In the genomic region with DNA sequence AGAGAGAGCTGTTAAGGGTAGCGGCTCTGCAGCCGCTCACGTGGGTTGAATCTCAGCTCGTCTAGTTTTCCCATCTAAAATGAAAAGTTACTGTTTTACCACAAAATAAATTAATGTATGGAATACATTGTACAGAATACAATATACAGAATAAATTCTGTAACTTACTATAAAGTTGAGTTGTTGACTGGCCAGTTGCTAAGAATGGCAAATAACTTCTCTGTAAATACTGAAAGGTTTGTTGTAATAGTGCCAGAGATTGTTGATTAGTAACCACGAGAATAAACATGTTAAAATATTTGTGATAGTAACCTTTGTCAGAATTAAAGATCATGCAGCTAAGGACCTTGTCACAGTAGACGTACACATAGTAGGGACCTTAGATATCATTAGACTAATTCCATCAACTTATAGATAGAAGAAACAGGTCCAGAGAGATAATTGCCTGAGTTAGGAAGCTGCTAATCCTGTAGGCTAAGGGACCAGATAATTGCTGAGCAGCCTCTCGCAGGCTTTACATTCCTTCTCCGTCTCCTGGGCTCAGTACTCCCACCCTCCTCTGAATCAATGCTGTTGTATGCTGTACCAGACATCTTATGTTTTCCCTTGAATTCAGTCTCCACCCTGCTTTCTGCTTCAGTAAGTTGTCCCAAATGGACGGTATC, we compare ENCODE assay signal across 7 cellular contexts. TPM values are rescaled to one million over a fixed set of nuclear protein-coding genes. Genes with fewer than 3 reads are reported as not detected.
A peak's percentile ranks its signal among the peaks of the same experiment; 100 is the strongest.
DNase-seq lines count a peak whose midpoint lies in the region; ATAC-seq and TF ChIP-seq lines count a peak whose summit lies in the region.

No MANE protein-coding gene starts in this region.

- H3K27me3 ChIP-seq in HCT116 (ENCODE audit: insufficient read depth, low read length) (no peaks in the 10 kb centered on the region), skeletal muscle tissue (ENCODE audit: control insufficient read depth in 3 of 3, insufficient read depth in 3 of 3, low read length in 3 of 3) (no peaks in the 10 kb centered on the region)

- no peaks in the 10 kb centered on the region for H3K9me2 ChIP-seq in HCT116 (ENCODE audit: insufficient read depth)

- ATAC-seq in HCT116 (no peak), GM21381 (IDR thresholded peaks at IDR 0.05; ENCODE audit: unreplicated experiment) (no peak)

- H3K27ac ChIP-seq in HCT116 (ENCODE audit: low read depth, low read length) (peak overlapping the region; percentile 77), SK-N-MC (peak overlapping the region; percentile 27; the same call in 1 of the 2 replicates), skeletal muscle tissue (ENCODE audit: low read depth, low read length) (peak overlapping the region; percentile 99)

- TF ChIP-seq RAD21 in HCT116 (IDR thresholded peaks at IDR 0.05; ENCODE audit: low read depth) = no peak

- H3K36me3 ChIP-seq in HCT116 (ENCODE audit: control insufficient read depth in 1 of 2, insufficient read depth in 2 of 2, low read length in 2 of 2) = no peaks in the 10 kb centered on the region
- no peaks in the 10 kb centered on the region for H3K36me3 ChIP-seq in SK-N-MC (ENCODE audit: insufficient read depth, low read length)
- no peaks in the 10 kb centered on the region for H3K36me3 ChIP-seq in skeletal muscle tissue (ENCODE audit: control insufficient read depth in 3 of 3, insufficient read depth in 3 of 3, low read length in 3 of 3)

- no peak overlapping the region for H2AFZ ChIP-seq in HCT116 (ENCODE audit: low read depth, low read length, poor library complexity, severe bottlenecking)

- H3K9ac ChIP-seq in HCT116 (ENCODE audit: low read length) (peak overlapping the region; percentile 67), SK-N-MC (ENCODE audit: insufficient read length) (peak overlapping the region; percentile 71), skeletal muscle tissue (ENCODE audit: low read depth in 1 of 3, low read length in 3 of 3) (peak overlapping the region in 2 of 3 donors; percentile 66 to 74)

- H3K79me2 ChIP-seq in HCT116 (ENCODE audit: insufficient read depth, low read length) = peaks cover 1% of the 10 kb centered on the region; the same call in 1 of the 2 replicates

- DNase-seq in HCT116 (ENCODE audit: low read depth, low spot score) (no peak), SK-N-MC (ENCODE audit: low read depth, low spot score) (no peak), fibroblast of villous mesenchyme (ENCODE audit: low read depth) (peak; percentile 58)
- DNase-seq in stimulated activated CD4-positive, alpha-beta T cell treated with anti-CD3 and anti-CD28 coated beads, Interleukin-4, amount 100 ng/mL, for 1 hour = no peak
- no peak for DNase-seq in activated CD4-positive, CD25-positive, alpha-beta regulatory T cell treated with anti-CD3 and anti-CD28 coated beads, Interleukin-2, amount 50 U/mL, for 72 hours

- TF ChIP-seq POLR2A in HCT116 (IDR thresholded peaks at IDR 0.05; ENCODE audit: borderline replicate concordance, extremely low read depth, insufficient read depth, insufficient read length) = no peak

- H4K20me1 ChIP-seq in HCT116 (ENCODE audit: insufficient read depth) = no peaks in the 10 kb centered on the region

- intact Hi-C loops in HCT116 (cut with micrococcal nuclease) = no loop called here

- H3K9me3 ChIP-seq in HCT116 (ENCODE audit: control insufficient read depth in 1 of 2, insufficient read depth in 1 of 2, low read depth in 1 of 2, low read length in 2 of 2) (no peaks in the 10 kb centered on the region), SK-N-MC (ENCODE audit: low read depth, low read length) (no peaks in the 10 kb centered on the region), skeletal muscle tissue (ENCODE audit: control insufficient read depth in 3 of 3, low read length in 3 of 3) (no peaks in the 10 kb centered on the region)

- H3K4me1 ChIP-seq in HCT116 (ENCODE audit: control insufficient read depth in 1 of 2, insufficient read depth in 2 of 2, low read length in 2 of 2) = peaks cover 43 to 63% of the 10 kb centered on the region in 2 experiments
- peaks cover 34 to 40% (median 34%) of the 10 kb centered on the region in 3 donors for H3K4me1 ChIP-seq in skeletal muscle tissue (ENCODE audit: control insufficient read depth in 3 of 3, insufficient read depth in 3 of 3, low read length in 3 of 3)

- peak overlapping the region; percentile 86 for H3K4me2 ChIP-seq in HCT116 (ENCODE audit: low read length)

- BruUV-seq in HCT116 (replicated peaks; lab: Mats Ljungman, UMichigan) = TSS peak; percentile 54

- POLR2A ChIA-PET in HCT116 (lab: Charles Lee) = interaction anchor here (0.7 to 3.5 kb wide), 6 partner anchors 10 to 39 kb away, joined by 3 to 25 read pairs (median 3); a partner anchor contains a TSS

- CTCF ChIA-PET in HCT116 (lab: Charles Lee) = interaction anchor here (1.5 kb wide), 1 partner anchor 12 kb away, joined by 9 read pairs; no protein-coding TSS in a partner anchor

- RAD21 ChIA-PET in HCT116 (lab: Charles Lee; ENCODE audit: low non-redundant PET in 1 of 2, low total read pairs in 2 of 2, uncharacterized antibody in 2 of 2, unreplicated experiment in 2 of 2) = interaction anchor here in 1 of 2 experiments (1.6 kb wide), 1 partner anchor 26 kb away, joined by 4 read pairs; a partner anchor contains a TSS

- TF ChIP-seq CTCF in HCT116 (IDR thresholded peaks at IDR 0.05 in 2 of 3, conservative IDR thresholded peaks at IDR 0.05 in 1 of 3; ENCODE audit: borderline replicate concordance in 1 of 3, insufficient read depth in 1 of 3, low read depth in 2 of 3, low read length in 2 of 3) (no peak), fibroblast of villous mesenchyme (IDR thresholded peaks at IDR 0.05; ENCODE audit: insufficient read depth, low read depth, low read length) (no peak)

- peak overlapping the region; percentile 58 to 61 for H3K4me3 ChIP-seq in HCT116 (replicated peaks in 1 of 2; ENCODE audit: low read depth in 1 of 2, low read length in 2 of 2)
- H3K4me3 ChIP-seq in SK-N-MC = peak overlapping the region; percentile 93
- H3K4me3 ChIP-seq in fibroblast of villous mesenchyme (ENCODE audit: low read depth, low read length) = peak overlapping the region; percentile 95
- H3K4me3 ChIP-seq in skeletal muscle tissue (ENCODE audit: low read length in 3 of 3) = peak overlapping the region; percentile 79 to 90 (median 81)

TF ChIP-seq in HCT116, 20 proteins besides CTCF, POLR2A, EP300 and RAD21:
- TF ChIP-seq POLR2AphosphoS5 (IDR thresholded peaks at IDR 0.05; ENCODE audit: low read depth, low read length) (no peak), EZH2 (IDR thresholded peaks at IDR 0.05) (no peak), CEBPB (IDR thresholded peaks at IDR 0.05; ENCODE audit: low read depth) (no peak), SP1 (IDR thresholded peaks at IDR 0.05; ENCODE audit: low read depth) (no peak), ELF1 (IDR thresholded peaks at IDR 0.05; ENCODE audit: borderline replicate concordance, low read depth) (no peak)
- TF ChIP-seq, protein P1, sequence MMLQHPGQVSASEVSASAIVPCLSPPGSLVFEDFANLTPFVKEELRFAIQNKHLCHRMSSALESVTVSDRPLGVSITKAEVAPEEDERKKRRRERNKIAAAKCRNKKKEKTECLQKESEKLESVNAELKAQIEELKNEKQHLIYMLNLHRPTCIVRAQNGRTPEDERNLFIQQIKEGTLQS (IDR thresholded peaks at IDR 0.05) = no peak

RNA-seq across cellular contexts. Expression of a gene that starts 0.6 kb away (rescaled TPM):
- total RNA-seq in HCT116 (2021; ENCODE audit: unreplicated experiment) (13.6 TPM), fibroblast of villous mesenchyme (3.5 and 5.5 TPM in 2 replicates), skeletal muscle tissue (3.7 TPM)
- 13.3 and 18.6 TPM in 2 replicates for polyA plus RNA-seq in HCT116 (2012)

RNA-seq across cellular contexts. Expression of a gene that starts 4.9 kb away (rescaled TPM):
- total RNA-seq in HCT116 (2021; ENCODE audit: unreplicated experiment) (33.6 TPM), fibroblast of villous mesenchyme (56.6 and 59.3 TPM in 2 replicates), skeletal muscle tissue (23.5 TPM)
- polyA plus RNA-seq in HCT116 (2012) = 30.7 and 36.9 TPM in 2 replicates

RNA-seq across cellular contexts. Expression of a gene that starts 18.5 kb away (rescaled TPM):
- total RNA-seq in HCT116 (2021; ENCODE audit: unreplicated experiment) = 46.0 TPM
- polyA plus RNA-seq in HCT116 (2012) = 52.5 and 53.1 TPM in 2 replicates
- 32.0 and 32.2 TPM in 2 replicates for total RNA-seq in fibroblast of villous mesenchyme
- 23.0 TPM for total RNA-seq in skeletal muscle tissue

RNA-seq across cellular contexts. Expression of a gene that starts 25.7 kb away (rescaled TPM):
- total RNA-seq in HCT116 (2021; ENCODE audit: unreplicated experiment) (75.8 TPM), fibroblast of villous mesenchyme (3.2 and 4.7 TPM in 2 replicates), skeletal muscle tissue (5.2 TPM)
- polyA plus RNA-seq in HCT116 (2012) = 55.7 and 59.3 TPM in 2 replicates

RNA-seq across cellular contexts. Expression of a gene that starts 28.8 kb away (rescaled TPM):
- 886 TPM for total RNA-seq in HCT116 (2021; ENCODE audit: unreplicated experiment)
- 716 and 796 TPM in 2 replicates for polyA plus RNA-seq in HCT116 (2012)
- total RNA-seq in fibroblast of villous mesenchyme = 590 and 713 TPM in 2 replicates
- total RNA-seq in skeletal muscle tissue = 317 TPM

Comparison
In these comparisons a context has a peak if more than half of its experiments do, and no peak if none do; other contexts are left out.
1. H3K27ac ChIP-seq: peak in every context shown above with its lines; median percentile 99 in skeletal muscle tissue; 77 in HCT116; 27 in SK-N-MC.